8 cellular contexts compared by ENCODE assay signal in the genomic region with DNA sequence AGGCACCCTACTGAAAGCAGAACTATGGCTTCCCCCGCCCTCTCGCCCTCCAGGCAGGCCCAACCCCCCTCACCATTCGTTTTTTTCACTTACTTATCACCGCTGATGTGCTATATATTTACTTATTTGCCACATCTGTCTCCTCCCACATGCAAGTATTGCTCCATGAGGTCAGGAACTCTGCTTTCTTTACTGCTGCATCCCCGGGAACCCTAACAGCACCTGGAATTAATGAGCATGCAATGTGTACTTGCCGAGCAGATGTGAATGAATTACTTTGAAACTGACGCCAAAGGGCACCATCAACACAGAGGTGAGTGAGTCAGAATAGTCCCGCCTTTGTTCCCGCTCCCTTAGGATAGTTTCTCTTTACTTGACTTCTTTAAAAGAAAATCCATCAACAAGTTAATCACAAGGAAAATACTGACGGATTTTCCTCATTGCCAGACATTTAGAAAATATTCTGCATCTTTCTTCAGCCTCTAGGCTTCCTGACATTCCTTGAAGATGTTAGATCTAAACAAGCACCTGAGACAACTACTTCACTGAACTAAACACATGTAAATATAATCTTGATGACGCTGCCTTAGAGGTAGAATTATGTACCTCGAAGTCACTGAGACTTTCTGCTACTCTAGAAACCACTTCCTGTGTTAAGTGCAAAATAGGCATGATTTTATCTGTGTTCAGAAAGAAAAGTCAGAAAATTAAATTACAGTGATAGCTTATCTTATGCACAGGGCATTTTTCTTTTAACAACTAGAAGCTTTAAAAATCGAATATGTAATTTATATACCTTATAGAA. TPM values are rescaled to one million over a fixed set of nuclear protein-coding genes. Genes with fewer than 3 reads are reported as not detected.
DNase-seq lines count a peak whose midpoint lies in the region; TF ChIP-seq lines count a peak whose summit lies in the region.

No MANE protein-coding gene starts in this region.

- H3K27me3 ChIP-seq in iPS-15b (ENCODE audit: control insufficient read depth, insufficient read depth, low read length), result no peaks in the 10 kb centered on the region
- peaks cover 0 to 4% of the 10 kb centered on the region in 2 donors for H3K27me3 ChIP-seq in tibial artery

- H3K4me3 Mint-ChIP-seq in chondrocyte (ENCODE audit: unreplicated experiment), result no peak overlapping the region

- peak; percentile 15 for DNase-seq in NCI-H2029 (lab: John Stamatoyannopoulos, UW)
- DNase-seq in NCI-H2029 treated with DMSO at 0.1 percent for 48 hours (lab: John Stamatoyannopoulos, UW), result no peak
- peak; percentile 42 for DNase-seq in HT1080 (ENCODE audit: low read depth)
- DNase-seq in SW480 (ENCODE audit: low spot score), result peak; percentile 88
- DNase-seq in tibial artery, result no peak
- DNase-seq in chondrocyte (ENCODE audit: low spot score), result no peak
- no peak for DNase-seq in GOT3 (lab: John Stamatoyannopoulos, UW)

- H3K27ac ChIP-seq in tibial artery, result no peak overlapping the region

- H3K36me3 ChIP-seq in iPS-15b (ENCODE audit: control insufficient read depth, insufficient read depth, low read length) (no peaks in the 10 kb centered on the region), tibial artery (no peaks in the 10 kb centered on the region)

- H3K27ac Mint-ChIP-seq in chondrocyte (ENCODE audit: unreplicated experiment), result no peak overlapping the region

- H3K36me3 Mint-ChIP-seq in chondrocyte (ENCODE audit: low read depth), result no peaks in the 10 kb centered on the region

- H3K9ac ChIP-seq in iPS-15b (ENCODE audit: low read depth, low read length), result no peak overlapping the region

- peak overlapping the region; percentile 27 for H3K4me3 ChIP-seq in iPS-15b (ENCODE audit: low read depth, low read length)
- H3K4me3 ChIP-seq in tibial artery, result no peak overlapping the region

- intact Hi-C loops in tibial artery (cut with DNase I; ENCODE audit: low total_unique reads), result loop anchor here (10.0 kb wide), 1 partner anchor 589 kb away; no protein-coding TSS in a partner anchor

- TF ChIP-seq CTCF in tibial artery (IDR thresholded peaks at IDR 0.05) (no peak), chondrocyte (IDR thresholded peaks at IDR 0.05) (no peak)

- H3K4me1 Mint-ChIP-seq in chondrocyte (ENCODE audit: low read depth), result peaks cover 13% of the 10 kb centered on the region

- peaks cover 20% of the 10 kb centered on the region for H3K27me3 Mint-ChIP-seq in chondrocyte (ENCODE audit: low read depth)

- no peaks in the 10 kb centered on the region for H3K9me3 Mint-ChIP-seq in chondrocyte (ENCODE audit: low read depth)

- no peaks in the 10 kb centered on the region for H3K9me3 ChIP-seq in iPS-15b (ENCODE audit: control insufficient read depth, insufficient read depth, low read length)
- no peaks in the 10 kb centered on the region for H3K9me3 ChIP-seq in tibial artery

- H3K4me1 ChIP-seq in iPS-15b (ENCODE audit: control insufficient read depth, insufficient read depth, low read length), result peaks cover 6% of the 10 kb centered on the region
- no peaks in the 10 kb centered on the region for H3K4me1 ChIP-seq in tibial artery

RNA-seq across cellular contexts. Expression of a gene that starts 17.5 kb away (rescaled TPM):
- total RNA-seq in HT1080 (2014; rRNA removed; shearing (Covaris generic)), result 29.6 and 51.5 TPM in 2 replicates
- 40.2 and 44.5 TPM in 2 replicates for polyA plus RNA-seq in HT1080 (2015; cell fraction: cytosol; rRNA removed)
- 9.3 and 13.1 TPM in 2 replicates for polyA plus RNA-seq in HT1080 (2015; cell fraction: nucleus; rRNA removed)
- total RNA-seq in chondrocyte, result 43.4 to 62.4 TPM (median 58.6 TPM) in 3 replicates

Comparison
In these comparisons a context has a peak if more than half of its experiments do, and no peak if none do; other contexts are left out.
1. DNase-seq: peak in NCI-H2029 (single experiment), HT1080 (single experiment) and SW480 (single experiment); none in NCI-H2029 treated with DMSO at 0.1 percent for 48 hours (single experiment), tibial artery (0 of 2), chondrocyte (single experiment) and GOT3 (single experiment).